Comparison of ENCODE assay signal across 1 cellular context in the genomic region with DNA sequence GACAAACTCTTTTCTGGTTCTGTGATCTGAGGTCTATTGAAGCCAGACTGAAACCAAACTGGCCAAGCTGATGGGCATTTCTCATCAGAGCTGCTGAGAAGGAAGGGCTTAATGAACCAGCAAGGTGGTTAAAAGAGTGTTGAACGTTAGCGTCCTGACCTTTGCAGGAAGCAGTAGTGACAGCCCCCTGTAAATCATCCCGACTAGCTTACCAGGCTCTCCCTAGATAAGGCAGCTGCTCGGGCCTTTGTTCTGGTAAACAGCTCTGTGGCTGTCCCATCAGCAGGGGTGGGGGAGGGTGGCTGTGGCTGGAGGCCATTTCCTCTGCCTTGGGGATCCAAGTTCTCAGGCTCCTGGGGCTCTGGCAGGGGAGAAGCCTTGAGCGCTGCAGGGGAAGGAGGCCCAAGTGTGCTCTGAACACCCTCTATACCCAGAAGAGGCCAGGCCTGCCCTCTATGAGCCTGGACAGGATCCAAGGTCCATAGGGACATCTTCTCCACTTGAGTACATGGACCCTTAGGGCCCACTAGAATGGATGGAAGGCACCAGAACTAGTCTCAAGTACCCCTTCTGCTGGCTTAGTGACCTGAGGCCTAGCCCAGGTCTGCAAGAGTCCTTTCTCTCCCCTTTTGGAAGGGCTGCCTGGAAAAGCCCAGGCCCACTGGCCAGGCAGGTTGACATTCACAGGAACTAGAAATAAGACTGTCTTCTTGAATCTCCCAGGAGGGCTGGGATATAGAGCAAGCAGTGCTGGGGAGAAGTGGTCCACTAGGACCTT.
A peak's percentile ranks its signal among the peaks of the same experiment; 100 is the strongest.
TF ChIP-seq lines count a peak whose summit lies in the region.

No MANE protein-coding gene starts in this region.

TF ChIP-seq in K562, 482 proteins besides CTCF, POLR2A, EP300 and RAD21 (continued from another document and continues in another):
- TF ChIP-seq, protein P1, sequence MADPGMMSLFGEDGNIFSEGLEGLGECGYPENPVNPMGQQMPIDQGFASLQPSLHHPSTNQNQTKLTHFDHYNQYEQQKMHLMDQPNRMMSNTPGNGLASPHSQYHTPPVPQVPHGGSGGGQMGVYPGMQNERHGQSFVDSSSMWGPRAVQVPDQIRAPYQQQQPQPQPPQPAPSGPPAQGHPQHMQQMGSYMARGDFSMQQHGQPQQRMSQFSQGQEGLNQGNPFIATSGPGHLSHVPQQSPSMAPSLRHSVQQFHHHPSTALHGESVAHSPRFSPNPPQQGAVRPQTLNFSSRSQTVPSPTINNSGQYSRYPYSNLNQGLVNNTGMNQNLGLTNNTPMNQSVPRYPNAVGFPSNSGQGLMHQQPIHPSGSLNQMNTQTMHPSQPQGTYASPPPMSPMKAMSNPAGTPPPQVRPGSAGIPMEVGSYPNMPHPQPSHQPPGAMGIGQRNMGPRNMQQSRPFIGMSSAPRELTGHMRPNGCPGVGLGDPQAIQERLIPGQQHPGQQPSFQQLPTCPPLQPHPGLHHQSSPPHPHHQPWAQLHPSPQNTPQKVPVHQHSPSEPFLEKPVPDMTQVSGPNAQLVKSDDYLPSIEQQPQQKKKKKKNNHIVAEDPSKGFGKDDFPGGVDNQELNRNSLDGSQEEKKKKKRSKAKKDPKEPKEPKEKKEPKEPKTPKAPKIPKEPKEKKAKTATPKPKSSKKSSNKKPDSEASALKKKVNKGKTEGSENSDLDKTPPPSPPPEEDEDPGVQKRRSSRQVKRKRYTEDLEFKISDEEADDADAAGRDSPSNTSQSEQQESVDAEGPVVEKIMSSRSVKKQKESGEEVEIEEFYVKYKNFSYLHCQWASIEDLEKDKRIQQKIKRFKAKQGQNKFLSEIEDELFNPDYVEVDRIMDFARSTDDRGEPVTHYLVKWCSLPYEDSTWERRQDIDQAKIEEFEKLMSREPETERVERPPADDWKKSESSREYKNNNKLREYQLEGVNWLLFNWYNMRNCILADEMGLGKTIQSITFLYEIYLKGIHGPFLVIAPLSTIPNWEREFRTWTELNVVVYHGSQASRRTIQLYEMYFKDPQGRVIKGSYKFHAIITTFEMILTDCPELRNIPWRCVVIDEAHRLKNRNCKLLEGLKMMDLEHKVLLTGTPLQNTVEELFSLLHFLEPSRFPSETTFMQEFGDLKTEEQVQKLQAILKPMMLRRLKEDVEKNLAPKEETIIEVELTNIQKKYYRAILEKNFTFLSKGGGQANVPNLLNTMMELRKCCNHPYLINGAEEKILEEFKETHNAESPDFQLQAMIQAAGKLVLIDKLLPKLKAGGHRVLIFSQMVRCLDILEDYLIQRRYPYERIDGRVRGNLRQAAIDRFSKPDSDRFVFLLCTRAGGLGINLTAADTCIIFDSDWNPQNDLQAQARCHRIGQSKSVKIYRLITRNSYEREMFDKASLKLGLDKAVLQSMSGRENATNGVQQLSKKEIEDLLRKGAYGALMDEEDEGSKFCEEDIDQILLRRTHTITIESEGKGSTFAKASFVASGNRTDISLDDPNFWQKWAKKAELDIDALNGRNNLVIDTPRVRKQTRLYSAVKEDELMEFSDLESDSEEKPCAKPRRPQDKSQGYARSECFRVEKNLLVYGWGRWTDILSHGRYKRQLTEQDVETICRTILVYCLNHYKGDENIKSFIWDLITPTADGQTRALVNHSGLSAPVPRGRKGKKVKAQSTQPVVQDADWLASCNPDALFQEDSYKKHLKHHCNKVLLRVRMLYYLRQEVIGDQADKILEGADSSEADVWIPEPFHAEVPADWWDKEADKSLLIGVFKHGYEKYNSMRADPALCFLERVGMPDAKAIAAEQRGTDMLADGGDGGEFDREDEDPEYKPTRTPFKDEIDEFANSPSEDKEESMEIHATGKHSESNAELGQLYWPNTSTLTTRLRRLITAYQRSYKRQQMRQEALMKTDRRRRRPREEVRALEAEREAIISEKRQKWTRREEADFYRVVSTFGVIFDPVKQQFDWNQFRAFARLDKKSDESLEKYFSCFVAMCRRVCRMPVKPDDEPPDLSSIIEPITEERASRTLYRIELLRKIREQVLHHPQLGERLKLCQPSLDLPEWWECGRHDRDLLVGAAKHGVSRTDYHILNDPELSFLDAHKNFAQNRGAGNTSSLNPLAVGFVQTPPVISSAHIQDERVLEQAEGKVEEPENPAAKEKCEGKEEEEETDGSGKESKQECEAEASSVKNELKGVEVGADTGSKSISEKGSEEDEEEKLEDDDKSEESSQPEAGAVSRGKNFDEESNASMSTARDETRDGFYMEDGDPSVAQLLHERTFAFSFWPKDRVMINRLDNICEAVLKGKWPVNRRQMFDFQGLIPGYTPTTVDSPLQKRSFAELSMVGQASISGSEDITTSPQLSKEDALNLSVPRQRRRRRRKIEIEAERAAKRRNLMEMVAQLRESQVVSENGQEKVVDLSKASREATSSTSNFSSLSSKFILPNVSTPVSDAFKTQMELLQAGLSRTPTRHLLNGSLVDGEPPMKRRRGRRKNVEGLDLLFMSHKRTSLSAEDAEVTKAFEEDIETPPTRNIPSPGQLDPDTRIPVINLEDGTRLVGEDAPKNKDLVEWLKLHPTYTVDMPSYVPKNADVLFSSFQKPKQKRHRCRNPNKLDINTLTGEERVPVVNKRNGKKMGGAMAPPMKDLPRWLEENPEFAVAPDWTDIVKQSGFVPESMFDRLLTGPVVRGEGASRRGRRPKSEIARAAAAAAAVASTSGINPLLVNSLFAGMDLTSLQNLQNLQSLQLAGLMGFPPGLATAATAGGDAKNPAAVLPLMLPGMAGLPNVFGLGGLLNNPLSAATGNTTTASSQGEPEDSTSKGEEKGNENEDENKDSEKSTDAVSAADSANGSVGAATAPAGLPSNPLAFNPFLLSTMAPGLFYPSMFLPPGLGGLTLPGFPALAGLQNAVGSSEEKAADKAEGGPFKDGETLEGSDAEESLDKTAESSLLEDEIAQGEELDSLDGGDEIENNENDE (IDR thresholded peaks at IDR 0.05; ENCODE audit: low read depth, low read length) = no peak
- TF ChIP-seq RBM34 (IDR thresholded peaks at IDR 0.05; ENCODE audit: borderline replicate concordance, insufficient read depth, low read length) = no peak
- TF ChIP-seq REST (CRISPR knock-in tag; IDR thresholded peaks at IDR 0.05; ENCODE audit: low read depth) = no peak
- TF ChIP-seq CCAR2 (IDR thresholded peaks at IDR 0.05; ENCODE audit: low read depth, low read length) = no peak
- no peak for TF ChIP-seq SREBF1 (IDR thresholded peaks at IDR 0.05; ENCODE audit: borderline replicate concordance, low read depth, low read length)
- TF ChIP-seq MAFK (IDR thresholded peaks at IDR 0.05; ENCODE audit: low read length) = peak; percentile 34; the same call in 1 of the 2 replicates
- TF ChIP-seq HMG20B (CRISPR knock-in tag; IDR thresholded peaks at IDR 0.05) = no peak
- TF ChIP-seq POLR2G (IDR thresholded peaks at IDR 0.05; ENCODE audit: low read depth, low read length) = peak; percentile 70
- TF ChIP-seq RBM39 (optimal IDR thresholded peaks at IDR 0.05; ENCODE audit: low read depth, low read length) = no peak
- peak; percentile 85 for TF ChIP-seq CREB3 (tag; conservative IDR thresholded peaks at IDR 0.05; ENCODE audit: low read depth)
- peak; percentile 95 for TF ChIP-seq ZNF583 (CRISPR knock-in tag; IDR thresholded peaks at IDR 0.05)
- TF ChIP-seq MYBL2 (IDR thresholded peaks at IDR 0.05; ENCODE audit: low read depth) = no peak
- no peak for TF ChIP-seq MYBL2 (CRISPR knock-in tag; IDR thresholded peaks at IDR 0.05; ENCODE audit: borderline replicate concordance)
- TF ChIP-seq ATF4 (CRISPR knock-in tag; IDR thresholded peaks at IDR 0.05) = peak; percentile 83
- no peak for TF ChIP-seq ZNF431 (CRISPR knock-in tag; IDR thresholded peaks at IDR 0.05)
- TF ChIP-seq SIX5 (IDR thresholded peaks at IDR 0.05; ENCODE audit: borderline replicate concordance in 1 of 2, insufficient read depth in 1 of 2, low read depth in 1 of 2, low read length in 2 of 2) = no peak
- TF ChIP-seq YBX1 (IDR thresholded peaks at IDR 0.05) = no peak
- peak; percentile 96 for TF ChIP-seq BRD9 (IDR thresholded peaks at IDR 0.05; ENCODE audit: low read depth, partially characterized antibody)
- no peak for TF ChIP-seq USF1 (CRISPR knock-in tag; IDR thresholded peaks at IDR 0.05)
- no peak for TF ChIP-seq HNRNPL (IDR thresholded peaks at IDR 0.05; ENCODE audit: low read depth, low read length)
- TF ChIP-seq COPS2 (conservative IDR thresholded peaks at IDR 0.05) = no peak
- TF ChIP-seq CBFA2T3 (IDR thresholded peaks at IDR 0.05) = peak; percentile 97
- peak; percentile 80 for TF ChIP-seq VEZF1 (CRISPR knock-in tag; IDR thresholded peaks at IDR 0.05)
- TF ChIP-seq ZNF224 (CRISPR knock-in tag; IDR thresholded peaks at IDR 0.05) = no peak
- peak; percentile 50 for TF ChIP-seq ZNF354B (CRISPR knock-in tag; IDR thresholded peaks at IDR 0.05)
- no peak for TF ChIP-seq CHCHD3 (CRISPR knock-in tag; IDR thresholded peaks at IDR 0.05)
- no peak for TF ChIP-seq KAT2B (IDR thresholded peaks at IDR 0.05; ENCODE audit: low read depth, low read length)
- TF ChIP-seq SMARCB1 (IDR thresholded peaks at IDR 0.05; ENCODE audit: insufficient read length, low read depth) = no peak
- peak; percentile 93 for TF ChIP-seq ZNF175 (CRISPR knock-in tag; IDR thresholded peaks at IDR 0.05; ENCODE audit: low read depth)
- TF ChIP-seq OTX1 (CRISPR knock-in tag; IDR thresholded peaks at IDR 0.05) = peak; percentile 78
- TF ChIP-seq HMGN3 (IDR thresholded peaks at IDR 0.05; ENCODE audit: borderline replicate concordance, extremely low read depth, insufficient read length, low read depth, low read length) = peak; percentile 68
- TF ChIP-seq, protein P2, sequence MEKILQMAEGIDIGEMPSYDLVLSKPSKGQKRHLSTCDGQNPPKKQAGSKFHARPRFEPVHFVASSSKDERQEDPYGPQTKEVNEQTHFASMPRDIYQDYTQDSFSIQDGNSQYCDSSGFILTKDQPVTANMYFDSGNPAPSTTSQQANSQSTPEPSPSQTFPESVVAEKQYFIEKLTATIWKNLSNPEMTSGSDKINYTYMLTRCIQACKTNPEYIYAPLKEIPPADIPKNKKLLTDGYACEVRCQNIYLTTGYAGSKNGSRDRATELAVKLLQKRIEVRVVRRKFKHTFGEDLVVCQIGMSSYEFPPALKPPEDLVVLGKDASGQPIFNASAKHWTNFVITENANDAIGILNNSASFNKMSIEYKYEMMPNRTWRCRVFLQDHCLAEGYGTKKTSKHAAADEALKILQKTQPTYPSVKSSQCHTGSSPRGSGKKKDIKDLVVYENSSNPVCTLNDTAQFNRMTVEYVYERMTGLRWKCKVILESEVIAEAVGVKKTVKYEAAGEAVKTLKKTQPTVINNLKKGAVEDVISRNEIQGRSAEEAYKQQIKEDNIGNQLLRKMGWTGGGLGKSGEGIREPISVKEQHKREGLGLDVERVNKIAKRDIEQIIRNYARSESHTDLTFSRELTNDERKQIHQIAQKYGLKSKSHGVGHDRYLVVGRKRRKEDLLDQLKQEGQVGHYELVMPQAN (IDR thresholded peaks at IDR 0.05; ENCODE audit: borderline replicate concordance) = no peak
